Comparison of ENCODE assay signal across 15 cellular contexts in the genomic region with DNA sequence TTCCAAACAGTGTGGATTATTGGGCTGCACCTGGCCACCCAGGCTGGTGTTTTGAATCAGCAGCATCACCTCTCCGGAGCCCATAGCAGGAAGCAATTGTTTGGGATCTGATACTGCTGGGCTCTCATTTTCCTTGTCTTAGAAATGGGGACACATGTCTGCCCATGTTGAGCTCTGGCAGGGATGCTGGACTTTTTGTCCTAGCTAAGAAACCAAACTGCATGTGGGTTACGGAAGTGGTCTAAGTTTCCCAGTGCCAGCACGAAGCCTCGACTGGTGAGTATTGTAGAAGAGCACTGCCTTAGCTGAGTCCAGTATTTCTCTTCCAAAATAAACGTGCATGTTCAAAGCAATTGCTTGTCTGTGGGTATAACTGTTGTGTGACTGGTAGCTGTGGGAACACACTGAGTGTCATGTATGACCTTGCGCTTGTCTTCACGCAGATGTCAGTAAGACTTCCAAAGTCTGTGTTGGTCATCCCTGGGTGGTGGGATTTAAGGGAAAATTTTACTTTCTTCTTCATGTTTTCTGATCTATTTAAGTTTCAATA. TPM values are rescaled to one million over a fixed set of nuclear protein-coding genes. Genes with fewer than 3 reads are reported as not detected.
DNase-seq lines count a peak whose midpoint lies in the region; ATAC-seq and TF ChIP-seq lines count a peak whose summit lies in the region.
"Had no signal": no experiment of that assay in that cellular context is flagged by ENCODE, and none has a peak within 500 bp of the region (broad histone marks: within the 10 kb centered on the region; RNA-seq: fewer than 3 reads in every experiment).

No MANE protein-coding gene starts in this region.

- H3K27ac Mint-ChIP-seq in CD4-positive, alpha-beta T cell, result peak overlapping the region; percentile 72
- peak overlapping the region; percentile 24; the same call in 1 of the 2 replicates for H3K27ac Mint-ChIP-seq in WTC11
- H3K27ac Mint-ChIP-seq: activated naive CD4-positive, alpha-beta T cell treated with anti-CD3 and anti-CD28 coated beads, Interleukin-2, amount 50 U/mL, for 24 hours; B cell; dendritic cell treated with granulocyte-macrophage colony-stimulating factor and Interleukin-4, amounts not matched to agents 40 ng/mL and 50 ng/mL, for 4 days had no signal

- H3K27me3 Mint-ChIP-seq in CD4-positive, alpha-beta T cell, result no peaks in the 10 kb centered on the region
- H3K27me3 Mint-ChIP-seq in WTC11 (ENCODE audit: low read depth), result no peaks in the 10 kb centered on the region
- H3K27me3 Mint-ChIP-seq: activated naive CD4-positive, alpha-beta T cell treated with anti-CD3 and anti-CD28 coated beads, Interleukin-2, amount 50 U/mL, for 24 hours had no signal

- H3K27ac ChIP-seq in CD4-positive, alpha-beta T cell (ENCODE audit: low read depth, low read length), result no peak overlapping the region
- H3K27ac ChIP-seq in body of pancreas, result no peak overlapping the region

- peak overlapping the region; percentile 17 to 23 for H3K4me3 ChIP-seq in foreskin fibroblast (ENCODE audit: low read depth in 1 of 2, low read length in 2 of 2)
- H3K4me3 ChIP-seq in body of pancreas, result no peak overlapping the region

- no peak overlapping the region for H3K4me3 Mint-ChIP-seq in CD4-positive, alpha-beta T cell
- H3K4me3 Mint-ChIP-seq in WTC11, result no peak overlapping the region
- H3K4me3 Mint-ChIP-seq: activated CD8-positive, alpha-beta T cell treated with anti-CD3 and anti-CD28 coated beads, Interleukin-2, amount 10 ng/mL, durations not matched to agents 7 days and 5 days; activated naive CD4-positive, alpha-beta T cell treated with anti-CD3 and anti-CD28 coated beads, Interleukin-2, amount 50 U/mL, for 24 hours; B cell; dendritic cell treated with granulocyte-macrophage colony-stimulating factor and Interleukin-4, amounts not matched to agents 40 ng/mL and 50 ng/mL, for 4 days had no signal

- in situ Hi-C loops in ACHN (cut with HindIII; ENCODE audit: low pct_ligation_motif_present, low pct_unique_long_range_greater_than_20kb, low sequenced_read_pairs), result no loop called here

- no peaks in the 10 kb centered on the region for H3K27me3 ChIP-seq in CD4-positive, alpha-beta T cell (ENCODE audit: control insufficient read depth, insufficient read depth, low read length)
- no peaks in the 10 kb centered on the region for H3K27me3 ChIP-seq in body of pancreas

- CTCF ChIA-PET in CD4-positive, alpha-beta T cell (lab: Charles Lee), result no interaction called here
- CTCF ChIA-PET in WTC11 (lab: Charles Lee), result interaction anchor here (1.1 to 2.6 kb wide), 2 partner anchors 35 to 338 kb away, joined by 4 to 9 read pairs; no protein-coding TSS in a partner anchor

- no peak for ATAC-seq in CD4-positive, alpha-beta T cell (ENCODE audit: poor library complexity)
- ATAC-seq in WTC11, result no peak
- ATAC-seq in sciatic nerve, result peak; percentile 11
- no peak for ATAC-seq in body of pancreas
- ATAC-seq: activated CD8-positive, alpha-beta T cell treated with anti-CD3 and anti-CD28 coated beads, Interleukin-2, amount 10 ng/mL, durations not matched to agents 7 days and 5 days had no signal

- H3K9me3 Mint-ChIP-seq in CD4-positive, alpha-beta T cell, result peaks cover 3% of the 10 kb centered on the region
- H3K9me3 Mint-ChIP-seq in WTC11, result peaks cover 18% of the 10 kb centered on the region
- H3K9me3 Mint-ChIP-seq: activated naive CD4-positive, alpha-beta T cell treated with anti-CD3 and anti-CD28 coated beads, Interleukin-2, amount 50 U/mL, for 24 hours had no signal

- TF ChIP-seq POLR2A in body of pancreas (IDR thresholded peaks at IDR 0.05), result no peak

- 63 to 68% methylated on average over 7 of the region's 7 CpGs for WGBS in body of pancreas, 2 donors

- H3K36me3 ChIP-seq in body of pancreas (replicated peaks in 1 of 2; ENCODE audit: insufficient read depth in 1 of 2, low read depth in 2 of 2), result no peaks in the 10 kb centered on the region

- H3K36me3 Mint-ChIP-seq in CD4-positive, alpha-beta T cell (ENCODE audit: low read depth), result no peaks in the 10 kb centered on the region
- H3K36me3 Mint-ChIP-seq in WTC11, result peaks cover 8% of the 10 kb centered on the region

- peaks cover 4% of the 10 kb centered on the region for H3K9me3 ChIP-seq in CD4-positive, alpha-beta T cell (ENCODE audit: control insufficient read depth, low read length)
- H3K9me3 ChIP-seq in body of pancreas, result no peaks in the 10 kb centered on the region

- no peak for TF ChIP-seq CTCF in CD4-positive, alpha-beta T cell (IDR thresholded peaks at IDR 0.05)
- TF ChIP-seq CTCF in WTC11 (IDR thresholded peaks at IDR 0.05) (no peak), foreskin fibroblast (IDR thresholded peaks at IDR 0.05; ENCODE audit: low read depth, low read length) (no peak), body of pancreas (IDR thresholded peaks at IDR 0.05) (no peak)

- peaks cover 38% of the 10 kb centered on the region for H3K4me1 Mint-ChIP-seq in CD4-positive, alpha-beta T cell (ENCODE audit: low read depth)
- peaks cover 32% of the 10 kb centered on the region for H3K4me1 Mint-ChIP-seq in WTC11

- no peak for DNase-seq in CD4-positive, alpha-beta T cell
- DNase-seq in WTC11 (ENCODE audit: low spot score), result no peak
- peak in 1 of 2 donors; percentile 22 for DNase-seq in foreskin fibroblast
- no peak for DNase-seq in sciatic nerve (ENCODE audit: low spot score)
- no peak for DNase-seq in ACHN
- DNase-seq in body of pancreas, result no peak
- DNase-seq in NCI-H1048 (lab: John Stamatoyannopoulos, UW), result no peak
- no peak for DNase-seq in NCI-H2029 (lab: John Stamatoyannopoulos, UW)
- DNase-seq: activated CD8-positive, alpha-beta T cell treated with anti-CD3 and anti-CD28 coated beads, Interleukin-2, amount 10 ng/mL, durations not matched to agents 7 days and 5 days; kidney glomerular epithelial cell; NCI-H2227 treated with DMSO at 0.1 percent for 48 hours; stimulated activated CD4-positive, alpha-beta T cell treated with anti-CD3 and anti-CD28 coated beads, Interleukin-15, amount 100 ng/mL, for 24 hours had no signal

- peaks cover 9% of the 10 kb centered on the region for H3K4me1 ChIP-seq in body of pancreas

- POLR2A ChIA-PET in CD4-positive, alpha-beta T cell (lab: Charles Lee), result no interaction called here
- POLR2A ChIA-PET in WTC11 (lab: Charles Lee), result interaction anchor here (1.0 kb wide), 1 partner anchor 22 kb away, joined by 3 read pairs; no protein-coding TSS in a partner anchor

- intact Hi-C loops in CD4-positive, alpha-beta T cell (cut with DNase I, micrococcal nuclease), result loop anchor here in 1 of 2 experiments (5.0 kb wide), 1 partner anchor 40 kb away; no protein-coding TSS in a partner anchor
- intact Hi-C loops in sciatic nerve (cut with DNase I), result no loop called here
- intact Hi-C loops in body of pancreas (cut with DNase I), result no loop called here

TF ChIP-seq in WTC11, 78 proteins besides CTCF, POLR2A, EP300 and RAD21 (continues in another document):
- TF ChIP-seq ZNF317 (CRISPR knock-in tag; IDR thresholded peaks at IDR 0.05; ENCODE audit: borderline replicate concordance, low read depth), result no peak
- no peak for TF ChIP-seq ZSCAN18 (CRISPR knock-in tag; IDR thresholded peaks at IDR 0.05)
- TF ChIP-seq, protein P1, sequence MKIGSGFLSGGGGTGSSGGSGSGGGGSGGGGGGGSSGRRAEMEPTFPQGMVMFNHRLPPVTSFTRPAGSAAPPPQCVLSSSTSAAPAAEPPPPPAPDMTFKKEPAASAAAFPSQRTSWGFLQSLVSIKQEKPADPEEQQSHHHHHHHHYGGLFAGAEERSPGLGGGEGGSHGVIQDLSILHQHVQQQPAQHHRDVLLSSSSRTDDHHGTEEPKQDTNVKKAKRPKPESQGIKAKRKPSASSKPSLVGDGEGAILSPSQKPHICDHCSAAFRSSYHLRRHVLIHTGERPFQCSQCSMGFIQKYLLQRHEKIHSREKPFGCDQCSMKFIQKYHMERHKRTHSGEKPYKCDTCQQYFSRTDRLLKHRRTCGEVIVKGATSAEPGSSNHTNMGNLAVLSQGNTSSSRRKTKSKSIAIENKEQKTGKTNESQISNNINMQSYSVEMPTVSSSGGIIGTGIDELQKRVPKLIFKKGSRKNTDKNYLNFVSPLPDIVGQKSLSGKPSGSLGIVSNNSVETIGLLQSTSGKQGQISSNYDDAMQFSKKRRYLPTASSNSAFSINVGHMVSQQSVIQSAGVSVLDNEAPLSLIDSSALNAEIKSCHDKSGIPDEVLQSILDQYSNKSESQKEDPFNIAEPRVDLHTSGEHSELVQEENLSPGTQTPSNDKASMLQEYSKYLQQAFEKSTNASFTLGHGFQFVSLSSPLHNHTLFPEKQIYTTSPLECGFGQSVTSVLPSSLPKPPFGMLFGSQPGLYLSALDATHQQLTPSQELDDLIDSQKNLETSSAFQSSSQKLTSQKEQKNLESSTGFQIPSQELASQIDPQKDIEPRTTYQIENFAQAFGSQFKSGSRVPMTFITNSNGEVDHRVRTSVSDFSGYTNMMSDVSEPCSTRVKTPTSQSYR (CRISPR knock-in tag; IDR thresholded peaks at IDR 0.05), result no peak
- no peak for TF ChIP-seq OVOL2 (CRISPR knock-in tag; IDR thresholded peaks at IDR 0.05; ENCODE audit: borderline replicate concordance)
- TF ChIP-seq, protein P2, sequence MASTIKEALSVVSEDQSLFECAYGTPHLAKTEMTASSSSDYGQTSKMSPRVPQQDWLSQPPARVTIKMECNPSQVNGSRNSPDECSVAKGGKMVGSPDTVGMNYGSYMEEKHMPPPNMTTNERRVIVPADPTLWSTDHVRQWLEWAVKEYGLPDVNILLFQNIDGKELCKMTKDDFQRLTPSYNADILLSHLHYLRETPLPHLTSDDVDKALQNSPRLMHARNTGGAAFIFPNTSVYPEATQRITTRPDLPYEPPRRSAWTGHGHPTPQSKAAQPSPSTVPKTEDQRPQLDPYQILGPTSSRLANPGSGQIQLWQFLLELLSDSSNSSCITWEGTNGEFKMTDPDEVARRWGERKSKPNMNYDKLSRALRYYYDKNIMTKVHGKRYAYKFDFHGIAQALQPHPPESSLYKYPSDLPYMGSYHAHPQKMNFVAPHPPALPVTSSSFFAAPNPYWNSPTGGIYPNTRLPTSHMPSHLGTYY (CRISPR knock-in tag; IDR thresholded peaks at IDR 0.05), result no peak
- no peak for TF ChIP-seq GTF2I (CRISPR knock-in tag; conservative IDR thresholded peaks at IDR 0.05)
- no peak for TF ChIP-seq ZNF263 (CRISPR knock-in tag; IDR thresholded peaks at IDR 0.05; ENCODE audit: low read depth)

RNA-seq across cellular contexts. Expression of gene SH3RF3, which starts 43.6 kb away (rescaled TPM):
- 1 to 10 TPM; 5.2 to 5.9 TPM for total RNA-seq in CD4-positive, alpha-beta T cell
- 0.78 to 1.0 TPM (median 0.87 TPM) in 3 replicates for total RNA-seq in WTC11 (2021)
- 6.4 TPM for total RNA-seq in sciatic nerve
- 1 to 10 TPM; 1.3 to 5.6 TPM for total RNA-seq in body of pancreas

Comparison
In these comparisons a context has a peak if more than half of its experiments do, and no peak if none do; other contexts are left out.
1. H3K4me3 ChIP-seq: peak in foreskin fibroblast (2 of 2); none in body of pancreas (0 of 2).